Comparison of ENCODE assay signal across 8 cellular contexts in the genomic region with DNA sequence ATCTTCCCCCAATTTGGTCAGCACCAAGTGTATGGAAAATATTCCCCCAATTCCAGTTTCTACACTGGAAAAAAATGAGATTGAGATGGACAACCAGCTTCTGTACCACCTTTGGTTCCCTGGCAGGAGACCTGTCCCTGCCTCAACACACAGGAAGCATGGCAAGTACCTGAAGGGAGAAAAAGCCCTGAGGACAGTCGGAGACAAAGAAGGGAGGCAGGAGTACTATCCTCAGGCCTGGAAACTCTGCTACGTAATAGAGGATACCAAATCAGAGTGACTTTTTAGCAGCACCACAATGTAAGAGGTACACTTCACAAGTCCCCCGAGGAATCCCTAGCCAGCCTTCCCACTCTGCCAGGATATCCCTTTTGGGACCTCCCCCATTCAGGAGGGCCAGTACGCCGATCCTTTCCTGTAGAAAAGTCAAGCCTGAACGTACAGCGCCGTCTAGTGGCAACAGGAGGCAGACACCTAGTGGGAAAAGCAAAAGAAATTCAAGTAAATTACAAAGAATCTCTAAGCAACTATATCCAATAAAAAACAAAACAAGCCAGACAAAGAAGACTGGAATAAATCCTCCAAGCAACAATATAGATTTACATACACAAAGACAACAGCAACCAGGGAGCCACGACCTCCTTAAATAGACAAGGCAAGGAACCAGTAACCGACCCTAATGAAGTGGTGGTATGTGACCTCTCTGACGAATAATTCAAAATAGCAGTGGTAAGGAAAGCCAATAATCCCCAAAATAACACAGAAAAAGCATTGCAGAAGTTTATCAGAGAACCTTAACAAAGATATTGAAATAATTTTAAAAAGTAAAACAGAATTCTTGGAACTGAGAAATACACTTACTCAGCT.
DNase-seq lines count a peak whose midpoint lies in the region; ATAC-seq and TF ChIP-seq lines count a peak whose summit lies in the region.

No MANE protein-coding gene starts in this region.

- H3K9me3 ChIP-seq in OCI-LY3 (ENCODE audit: insufficient read depth, low read length): no peaks in the 10 kb centered on the region

- H3K36me3 ChIP-seq in OCI-LY3 (replicated peaks; ENCODE audit: low read depth, low read length): no peaks in the 10 kb centered on the region

- H3K27ac ChIP-seq in OCI-LY3 (ENCODE audit: low read length): no peak overlapping the region

- H4K20me1 ChIP-seq in OCI-LY3 (ENCODE audit: insufficient read depth, low read length): no peaks in the 10 kb centered on the region

- CTCF ChIA-PET in activated CD4-positive, alpha-beta T cell treated with anti-CD3 and anti-CD28 coated beads for 36 hours (lab: Charles Lee): interaction anchor here (0.7 to 1.4 kb wide), 11 partner anchors 11 to 539 kb away, joined by 3 to 5 read pairs (median 3); no protein-coding TSS in a partner anchor
- CTCF ChIA-PET in HEK293T (lab: Yijun Ruan, JAX): interaction anchor here (0.8 kb wide), 2 partner anchors 14 to 577 kb away, joined by 4 read pairs; no protein-coding TSS in a partner anchor

- no peaks in the 10 kb centered on the region for H3K79me2 ChIP-seq in OCI-LY3 (ENCODE audit: low read length)

- peak; percentile 53 for DNase-seq in activated CD4-positive, alpha-beta T cell treated with anti-CD3 and anti-CD28 coated beads for 36 hours
- DNase-seq in activated CD4-positive, alpha-beta T cell treated with anti-CD3 and anti-CD28 coated beads for 1 hour: no peak
- DNase-seq in HEK293T (ENCODE audit: extremely low spot score) (peak; percentile 53), fibroblast of gingiva (ENCODE audit: low read depth) (peak; percentile 15), smooth muscle cell of the brain vasculature (ENCODE audit: low read depth, low spot score) (peak; percentile 3), NCI-H345 treated with DMSO at 0.1 percent for 48 hours (lab: John Stamatoyannopoulos, UW; ENCODE audit: unreplicated experiment) (no peak)
- no peak for DNase-seq in central memory CD4-positive, alpha-beta T cell

- peak overlapping the region; percentile 40 for H3K4me2 ChIP-seq in OCI-LY3 (ENCODE audit: low read length)

- H3K4me1 ChIP-seq in OCI-LY3 (ENCODE audit: low read length): no peaks in the 10 kb centered on the region

- no peak overlapping the region for H3K27ac Mint-ChIP-seq in activated CD4-positive, alpha-beta T cell treated with anti-CD3 and anti-CD28 coated beads for 36 hours

- no peak overlapping the region for H3K4me3 ChIP-seq in OCI-LY3 (ENCODE audit: low read length)

- no peak overlapping the region for H3K4me3 Mint-ChIP-seq in activated CD4-positive, alpha-beta T cell treated with anti-CD3 and anti-CD28 coated beads for 36 hours

- no peaks in the 10 kb centered on the region for H3K27me3 ChIP-seq in OCI-LY3 (ENCODE audit: low read depth, low read length)

- intact Hi-C loops in activated CD4-positive, alpha-beta T cell treated with anti-CD3 and anti-CD28 coated beads for 36 hours (cut with DNase I, micrococcal nuclease): no loop called here

- no peaks in the 10 kb centered on the region for H3K36me3 Mint-ChIP-seq in activated CD4-positive, alpha-beta T cell treated with anti-CD3 and anti-CD28 coated beads for 36 hours (ENCODE audit: low read depth)

- peak; percentile 63 for TF ChIP-seq CTCF in OCI-LY3 (IDR thresholded peaks at IDR 0.05; ENCODE audit: low read depth, low read length)

- no peak overlapping the region for H3K9ac ChIP-seq in OCI-LY3 (ENCODE audit: low read length)

- peaks cover 7% of the 10 kb centered on the region for H3K27me3 Mint-ChIP-seq in activated CD4-positive, alpha-beta T cell treated with anti-CD3 and anti-CD28 coated beads for 36 hours

- no peaks in the 10 kb centered on the region for H3K4me1 Mint-ChIP-seq in activated CD4-positive, alpha-beta T cell treated with anti-CD3 and anti-CD28 coated beads for 36 hours

- POLR2A ChIA-PET in activated CD4-positive, alpha-beta T cell treated with anti-CD3 and anti-CD28 coated beads for 36 hours (lab: Charles Lee): no interaction called here
- POLR2A ChIA-PET in HEK293T (lab: Yijun Ruan, JAX): no interaction called here

- peak overlapping the region; percentile 65; the same call in 1 of the 2 replicates for H2AFZ ChIP-seq in OCI-LY3 (ENCODE audit: low read depth, low read length)

- ATAC-seq in activated CD4-positive, alpha-beta T cell treated with anti-CD3 and anti-CD28 coated beads for 36 hours: no peak

- H3K9me3 Mint-ChIP-seq in activated CD4-positive, alpha-beta T cell treated with anti-CD3 and anti-CD28 coated beads for 36 hours (ENCODE audit: low read depth): no peaks in the 10 kb centered on the region

TF ChIP-seq in HEK293T, 16 proteins besides CTCF, POLR2A, EP300 and RAD21:
- TF ChIP-seq FOXM1 (IDR thresholded peaks at IDR 0.05; ENCODE audit: borderline replicate concordance): no peak
- TF ChIP-seq SUZ12 (IDR thresholded peaks at IDR 0.05): no peak
- TF ChIP-seq NFRKB (IDR thresholded peaks at IDR 0.05): no peak
- no peak for TF ChIP-seq ZNF384 (IDR thresholded peaks at IDR 0.05)
- TF ChIP-seq PKNOX1 (IDR thresholded peaks at IDR 0.05): no peak
- TF ChIP-seq BHLHE40 (IDR thresholded peaks at IDR 0.05; ENCODE audit: borderline replicate concordance): no peak
- TF ChIP-seq FOXA1 (IDR thresholded peaks at IDR 0.05): no peak
- no peak for TF ChIP-seq ARNT (IDR thresholded peaks at IDR 0.05)
- TF ChIP-seq LEF1 (IDR thresholded peaks at IDR 0.05; ENCODE audit: borderline replicate concordance): no peak
- TF ChIP-seq SP1 (IDR thresholded peaks at IDR 0.05): no peak
- TF ChIP-seq ELF4 (IDR thresholded peaks at IDR 0.05): no peak
- TF ChIP-seq CTBP1 (IDR thresholded peaks at IDR 0.05; ENCODE audit: borderline replicate concordance): no peak
- no peak for TF ChIP-seq FOXK2 (IDR thresholded peaks at IDR 0.05)

Comparison
In these comparisons a context has a peak if more than half of its experiments do, and no peak if none do; other contexts are left out.
1. DNase-seq: peak in activated CD4-positive, alpha-beta T cell treated with anti-CD3 and anti-CD28 coated beads for 36 hours (single experiment), HEK293T (single experiment), fibroblast of gingiva (single experiment) and smooth muscle cell of the brain vasculature (single experiment); none in activated CD4-positive, alpha-beta T cell treated with anti-CD3 and anti-CD28 coated beads for 1 hour (single experiment), central memory CD4-positive, alpha-beta T cell (single experiment) and NCI-H345 treated with DMSO at 0.1 percent for 48 hours (single experiment).